Comparison of ENCODE assay signal across 23 cellular contexts in the genomic region with DNA sequence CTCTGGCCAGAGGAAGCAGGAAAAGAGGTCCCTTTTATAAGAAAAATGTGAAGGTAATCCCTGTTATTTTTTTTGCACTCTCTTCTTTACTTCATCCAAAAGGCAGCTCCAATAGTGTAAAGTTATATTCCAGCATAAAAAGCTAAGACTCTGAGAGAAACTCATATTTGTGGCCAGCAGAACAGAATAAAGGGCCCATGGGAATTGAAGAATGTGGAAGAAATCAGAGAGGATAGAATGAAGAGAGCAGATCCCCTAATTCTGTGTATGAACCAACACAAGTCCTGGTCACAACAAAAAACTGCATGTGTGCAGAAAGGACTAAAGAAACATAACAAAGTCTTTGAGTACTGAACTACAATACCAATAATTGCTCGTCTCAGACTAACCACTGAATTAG. TPM values are rescaled to one million over a fixed set of nuclear protein-coding genes. Genes with fewer than 3 reads are reported as not detected.
A peak's percentile ranks its signal among the peaks of the same experiment; 100 is the strongest.
DNase-seq lines count a peak whose midpoint lies in the region; TF ChIP-seq lines count a peak whose summit lies in the region.
"Had no signal": no experiment of that assay in that cellular context is flagged by ENCODE, and none has a peak within 500 bp of the region (broad histone marks: within the 10 kb centered on the region; RNA-seq: fewer than 3 reads in every experiment).

No MANE protein-coding gene starts in this region.

- H3K4me3 ChIP-seq in AG10803 (ENCODE audit: low read length) (no peak overlapping the region), cardiac fibroblast (replicated peaks in 1 of 2; ENCODE audit: low read depth in 2 of 2, low read length in 2 of 2) (no peak overlapping the region), fibroblast of the aortic adventitia (ENCODE audit: low read depth, low read length) (no peak overlapping the region), skeletal muscle satellite cell (ENCODE audit: low read length) (peak overlapping the region; percentile 16), vagina (no peak overlapping the region)
- H3K4me3 ChIP-seq: BLaER1 treated with 17β-estradiol and CSF1 and Interleukin-3, amounts not matched to agents 10 nM and 100 nM; K562; PC-9 had no signal

- peak overlapping the region; percentile 58 for H3K4me2 ChIP-seq in skeletal muscle satellite cell (ENCODE audit: low read length)
- H3K4me2 ChIP-seq: BLaER1 treated with 17β-estradiol and CSF1 and Interleukin-3, amounts not matched to agents 10 nM and 100 nM; PC-9 had no signal

- TF ChIP-seq POLR2A in vagina (IDR thresholded peaks at IDR 0.05), result no peak

- intact Hi-C loops in vagina (cut with DNase I), result no loop called here

- DNase-seq in AG10803 (ENCODE audit: low read depth) (peak; percentile 39), cardiac fibroblast (ENCODE audit: low read depth in 2 of 2) (peak; percentile 14), fibroblast of the aortic adventitia (ENCODE audit: low read depth) (peak; percentile 7), amygdala (lab: John Stamatoyannopoulos, UW) (no peak), KBM-7 (no peak), vagina (ENCODE audit: extremely low spot score in 2 of 2) (no peak)
- DNase-seq: Calu3; CD8-positive, alpha-beta T cell; GDM1; NCI-H1092 treated with DMSO at 0.1 percent for 48 hours; NCI-H1436 treated with DMSO at 0.1 percent for 48 hours; NCI-H1930; NCI-H510A treated with DMSO at 0.1 percent for 48 hours; NCI-H748 treated with DMSO at 0.1 percent for 48 hours; PC-9; RPMI8226; SHP77; SW 1271 had no signal

- H3K36me3 ChIP-seq in skeletal muscle satellite cell (ENCODE audit: insufficient read depth, low read length) (no peaks in the 10 kb centered on the region), vagina (no peaks in the 10 kb centered on the region)
- H3K36me3 ChIP-seq: BLaER1 treated with 17β-estradiol and CSF1 and Interleukin-3, amounts not matched to agents 10 nM and 100 nM had no signal

- H3K27me3 ChIP-seq in skeletal muscle satellite cell (ENCODE audit: control insufficient read depth, insufficient read depth, low read length) (no peaks in the 10 kb centered on the region), vagina (no peaks in the 10 kb centered on the region)

- H3K4me1 ChIP-seq in skeletal muscle satellite cell (ENCODE audit: control insufficient read depth, insufficient read depth, low read length), result peaks cover 14% of the 10 kb centered on the region
- H3K4me1 ChIP-seq in vagina, result no peaks in the 10 kb centered on the region
- H3K4me1 ChIP-seq: BLaER1 treated with 17β-estradiol and CSF1 and Interleukin-3, amounts not matched to agents 10 nM and 100 nM had no signal

- H3K27ac ChIP-seq in vagina, result no peak overlapping the region
- H3K27ac ChIP-seq: BLaER1 treated with 17β-estradiol and CSF1 and Interleukin-3, amounts not matched to agents 10 nM and 100 nM; HL-60; PC-9 had no signal

- H3K9me3 ChIP-seq in skeletal muscle satellite cell (replicated peaks; ENCODE audit: low read length) (no peaks in the 10 kb centered on the region), vagina (no peaks in the 10 kb centered on the region)
- H3K9me3 ChIP-seq: BLaER1 treated with 17β-estradiol and CSF1 and Interleukin-3, amounts not matched to agents 10 nM and 100 nM had no signal

- in situ Hi-C loops in KBM-7 (cut with MboI; ENCODE audit: low pct_unique_long_range_greater_than_20kb, low sequenced_read_pairs), result no loop called here

- no peak for TF ChIP-seq CTCF in AG10803 (conservative IDR thresholded peaks at IDR 0.05; ENCODE audit: low read length)
- no peak for TF ChIP-seq CTCF in cardiac fibroblast (IDR thresholded peaks at IDR 0.05; ENCODE audit: low read depth, low read length)
- TF ChIP-seq CTCF in fibroblast of the aortic adventitia (IDR thresholded peaks at IDR 0.05; ENCODE audit: insufficient read depth, low read length), result no peak
- no peak for TF ChIP-seq CTCF in vagina (IDR thresholded peaks at IDR 0.05)

- H3K9ac ChIP-seq in skeletal muscle satellite cell (ENCODE audit: low read depth, low read length), result no peak overlapping the region
- H3K9ac ChIP-seq: BLaER1 treated with 17β-estradiol and CSF1 and Interleukin-3, amounts not matched to agents 10 nM and 100 nM had no signal

RNA-seq across cellular contexts. Expression of a gene that starts 22.3 kb away (rescaled TPM):
- total RNA-seq in fibroblast of the aortic adventitia (ENCODE audit: low replicate concordance) (4.2 and 7.0 TPM in 2 replicates), vagina (2.7 TPM)
- 2.5 and 3.9 TPM in 2 replicates for total RNA-seq in skeletal muscle satellite cell (2012; rRNA removed)
- total RNA-seq: CD8-positive, alpha-beta T cell; HepG2 had no signal

Comparison
In these comparisons a context has a peak if more than half of its experiments do, and no peak if none do; other contexts are left out.
1. DNase-seq: peak in AG10803 (single experiment), cardiac fibroblast (2 of 2) and fibroblast of the aortic adventitia (single experiment); none in amygdala (0 of 56), KBM-7 (single experiment) and vagina (0 of 2).